In genomic region chr18:621181-621580, GRCh38 we compare ENCODE assay signal across 24 cellular contexts. TPM values are rescaled to one million over a fixed set of nuclear protein-coding genes. Genes with fewer than 3 reads are reported as not detected.
A peak's percentile ranks its signal among the peaks of the same experiment; 100 is the strongest.
DNase-seq lines count a peak whose midpoint lies in the region; ATAC-seq and TF ChIP-seq lines count a peak whose summit lies in the region.
"Had no signal": no experiment of that assay in that cellular context is flagged by ENCODE, and none has a peak within 500 bp of the region (broad histone marks: within the 10 kb centered on the region; RNA-seq: fewer than 3 reads in every experiment).

No MANE protein-coding gene starts in this region.

- H4K91ac ChIP-seq in mesenchymal stem cell (ENCODE audit: low read length), result no peak overlapping the region

- 59% methylated on average over 4 of the region's 4 CpGs for WGBS in mesenchymal stem cell

- ATAC-seq in HG02970 (IDR thresholded peaks at IDR 0.05; ENCODE audit: low FRiP score, unreplicated experiment), result no peak
- ATAC-seq in GM18868 (IDR thresholded peaks at IDR 0.05; ENCODE audit: unreplicated experiment), result no peak

- no peaks in the 10 kb centered on the region for H3K4me1 ChIP-seq in mesenchymal stem cell (ENCODE audit: control insufficient read depth, insufficient read depth, low read depth, low read length)
- H3K4me1 ChIP-seq: BE2C, Caco-2, prostate gland, SJCRH30 had no signal

- DNase-seq in ELF-1 (ENCODE audit: low read depth, low spot score) (peak; percentile 17), HFF-Myc (ENCODE audit: extremely low read depth, low read depth) (peak; percentile 26), choroid plexus epithelial cell (ENCODE audit: low read depth) (peak; percentile 50), mesenchymal stem cell (peak; percentile 15), NCI-H146 treated with DMSO at 0.1 percent for 48 hours (lab: John Stamatoyannopoulos, UW; ENCODE audit: unreplicated experiment) (no peak)
- DNase-seq: activated CD4-positive, CD25-positive, alpha-beta regulatory T cell; activated naive CD8-positive, alpha-beta T cell treated with anti-CD3 and anti-CD28 coated beads for 36 hours; BE2C; brain microvascular endothelial cell; Caco-2; dorsolateral prefrontal cortex; kidney; NCI-H1694 treated with DMSO at 0.1 percent for 48 hours; NCI-H446 treated with DMSO at 0.1 percent for 48 hours; OCI-M1; spleen; T-helper 2 cell had no signal

- H3K27ac ChIP-seq in mesenchymal stem cell (ENCODE audit: low read length, poor library complexity, severe bottlenecking), result no peak overlapping the region
- H3K27ac ChIP-seq: brain microvascular endothelial cell, epithelial cell of prostate, hepatocyte, prostate gland, SJCRH30, spleen, suprapubic skin had no signal

- no peak overlapping the region for H3K14ac ChIP-seq in mesenchymal stem cell (ENCODE audit: low read length in 2 of 2)

- no peak overlapping the region for H2BK12ac ChIP-seq in mesenchymal stem cell (ENCODE audit: low read length in 2 of 2)

- H2BK5ac ChIP-seq in mesenchymal stem cell (ENCODE audit: low read depth, low read length, poor library complexity, severe bottlenecking), result no peak overlapping the region

- no peaks in the 10 kb centered on the region for H3K79me1 ChIP-seq in mesenchymal stem cell (replicated peaks; ENCODE audit: low read length, poor library complexity, severe bottlenecking)

- no peaks in the 10 kb centered on the region for H3K9me3 ChIP-seq in mesenchymal stem cell (ENCODE audit: control insufficient read depth, low read length)
- H3K9me3 ChIP-seq: BE2C, Caco-2, prostate gland, SJCRH30, spleen, suprapubic skin had no signal

- H2BK15ac ChIP-seq in mesenchymal stem cell (ENCODE audit: low read depth, poor library complexity, severe bottlenecking), result no peak overlapping the region

- peak overlapping the region; percentile 54 for H3K9ac ChIP-seq in mesenchymal stem cell (ENCODE audit: low read length)

- H3K4me2 ChIP-seq in mesenchymal stem cell (ENCODE audit: low read length, poor library complexity, severe bottlenecking), result no peak overlapping the region
- H3K4me2 ChIP-seq: hepatocyte had no signal

- no peak overlapping the region for H3K23ac ChIP-seq in mesenchymal stem cell (ENCODE audit: low read length in 2 of 2)

- H4K8ac ChIP-seq in mesenchymal stem cell (ENCODE audit: low read length), result no peak overlapping the region

- no peak overlapping the region for H2BK120ac ChIP-seq in mesenchymal stem cell (ENCODE audit: low read depth, low read length)

- peaks cover 3 to 9% of the 10 kb centered on the region in 2 experiments for H3K27me3 ChIP-seq in mesenchymal stem cell (ENCODE audit: control insufficient read depth in 1 of 2, insufficient read depth in 1 of 2, low read length in 2 of 2)
- H3K27me3 ChIP-seq: hepatocyte, SJCRH30, suprapubic skin had no signal

- no peak for TF ChIP-seq CTCF in HFF-Myc (IDR thresholded peaks at IDR 0.05; ENCODE audit: low read depth, low read length, missing control alignments)
- TF ChIP-seq CTCF in choroid plexus epithelial cell (conservative IDR thresholded peaks at IDR 0.05; ENCODE audit: low read depth, low read length), result no peak

- H2AK5ac ChIP-seq in mesenchymal stem cell (ENCODE audit: low read length, severe bottlenecking), result no peak overlapping the region

- H3K18ac ChIP-seq in mesenchymal stem cell (ENCODE audit: low read depth in 1 of 2, low read length in 2 of 2), result no peak overlapping the region

- no peak overlapping the region for H2AFZ ChIP-seq in mesenchymal stem cell (ENCODE audit: low read depth, low read length)
- H2AFZ ChIP-seq: hepatocyte had no signal

- no peak overlapping the region for H3K4me3 ChIP-seq in HFF-Myc (replicated peaks; ENCODE audit: low read depth, low read length)
- no peak overlapping the region for H3K4me3 ChIP-seq in choroid plexus epithelial cell (ENCODE audit: low read depth, low read length)
- no peak overlapping the region for H3K4me3 ChIP-seq in mesenchymal stem cell (ENCODE audit: insufficient read depth in 1 of 2, low read depth in 1 of 2, low read length in 2 of 2)
- H3K4me3 ChIP-seq: dorsolateral prefrontal cortex, hepatocyte, prostate gland, SJCRH30, spleen, suprapubic skin had no signal

- no peak overlapping the region for H3K4ac ChIP-seq in mesenchymal stem cell (ENCODE audit: low read depth in 1 of 2, low read length in 2 of 2)

- H3K36me3 ChIP-seq in mesenchymal stem cell (ENCODE audit: control insufficient read depth in 1 of 2, insufficient read depth in 2 of 2, low read depth in 1 of 2, low read length in 2 of 2), result no peaks in the 10 kb centered on the region
- H3K36me3 ChIP-seq: BE2C, brain microvascular endothelial cell, prostate gland, SJCRH30, spleen, suprapubic skin had no signal

RNA-seq across cellular contexts. Expression of gene CLUL1, which starts 24.4 kb away (rescaled TPM):
- not detected for polyA plus RNA-seq in mesenchymal stem cell (2013, experiment 1 of 2)
- polyA plus RNA-seq in mesenchymal stem cell (2013, experiment 2 of 2), result not detected
- polyA plus RNA-seq: spleen had no signal

RNA-seq across cellular contexts. Expression of gene TYMS, which starts 36.3 kb away (rescaled TPM):
- 22.3 TPM for polyA plus RNA-seq in mesenchymal stem cell (2013, experiment 1 of 2)
- 22.3 TPM for polyA plus RNA-seq in mesenchymal stem cell (2013, experiment 2 of 2)

RNA-seq across cellular contexts. Expression of gene CETN1, which starts 41.0 kb away (rescaled TPM):
- polyA plus RNA-seq in mesenchymal stem cell (2013, experiment 1 of 2), result not detected
- polyA plus RNA-seq in mesenchymal stem cell (2013, experiment 2 of 2), result not detected
- polyA plus RNA-seq: hepatocyte, spleen had no signal
